Comparison of ENCODE assay signal across 10 cellular contexts in the genomic region with DNA sequence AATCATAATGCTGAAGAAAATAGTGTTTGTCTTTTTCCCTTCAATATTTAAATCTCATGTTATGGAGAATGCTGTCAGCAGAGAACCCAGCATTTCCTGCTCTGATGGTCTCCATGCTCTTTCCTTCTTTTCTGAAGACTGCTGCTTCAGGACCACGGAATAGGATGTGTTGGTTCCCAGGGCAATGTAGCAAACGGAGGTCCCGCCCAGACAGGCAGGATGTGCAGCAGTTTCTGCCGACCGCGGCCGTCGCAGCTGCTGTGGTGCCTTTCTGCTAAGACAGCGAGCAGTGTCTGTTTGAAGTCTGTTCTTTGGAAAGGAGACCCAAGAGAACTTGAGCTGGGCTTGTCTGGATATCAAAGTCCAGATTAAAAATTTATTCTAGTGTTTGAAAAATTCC.
DNase-seq lines count a peak whose midpoint lies in the region; ATAC-seq, FAIRE-seq and TF ChIP-seq lines count a peak whose summit lies in the region.
"Had no signal": no experiment of that assay in that cellular context is flagged by ENCODE, and none has a peak within 500 bp of the region (broad histone marks: within the 10 kb centered on the region; RNA-seq: fewer than 3 reads in every experiment).

No MANE protein-coding gene starts in this region.

- no peaks in the 10 kb centered on the region for H3K36me3 Mint-ChIP-seq in activated naive CD8-positive, alpha-beta T cell treated with anti-CD3 and anti-CD28 coated beads, Interleukin-2, amount 50 U/mL, for 24 hours (ENCODE audit: low read depth)

- H3K27me3 Mint-ChIP-seq in activated naive CD8-positive, alpha-beta T cell treated with anti-CD3 and anti-CD28 coated beads, Interleukin-2, amount 50 U/mL, for 24 hours, result no peaks in the 10 kb centered on the region

- peak overlapping the region; percentile 45 to 77 (median 62) for H3K4me2 ChIP-seq in BLaER1 treated with 17β-estradiol and CSF1 and Interleukin-3, amounts not matched to agents 10 nM and 100 nM

- H3K27ac Mint-ChIP-seq in activated naive CD8-positive, alpha-beta T cell treated with anti-CD3 and anti-CD28 coated beads, Interleukin-2, amount 50 U/mL, for 24 hours, result no peak overlapping the region

- peaks cover 7% of the 10 kb centered on the region for H3K4me1 Mint-ChIP-seq in activated naive CD8-positive, alpha-beta T cell treated with anti-CD3 and anti-CD28 coated beads, Interleukin-2, amount 50 U/mL, for 24 hours

- H3K27ac ChIP-seq in BLaER1 treated with 17β-estradiol and CSF1 and Interleukin-3, amounts not matched to agents 10 nM and 100 nM, result peak overlapping the region in 2 of 11 experiments; percentile 11 to 33; a peak in 2 of 22 replicates
- H3K27ac ChIP-seq: epithelial cell of prostate, suprapubic skin had no signal

- DNase-seq in activated naive CD8-positive, alpha-beta T cell treated with anti-CD3 and anti-CD28 coated beads, Interleukin-2, amount 50 U/mL, for 24 hours, result peak; percentile 29
- DNase-seq in myocyte (ENCODE audit: low read depth), result peak; percentile 89
- DNase-seq in ureter (ENCODE audit: low spot score), result no peak
- no peak for DNase-seq in GOT3 (lab: John Stamatoyannopoulos, UW)
- no peak for DNase-seq in NOMO-1 treated with dmso at 0.1 percent for 144 hours (lab: John Stamatoyannopoulos, UW; ENCODE audit: unreplicated experiment)
- DNase-seq in H54 (ENCODE audit: insufficient read length, low spot score), result no peak

- ATAC-seq in HG03442 (IDR thresholded peaks at IDR 0.05; ENCODE audit: unreplicated experiment), result peak; percentile 63
- ATAC-seq in activated naive CD8-positive, alpha-beta T cell treated with anti-CD3 and anti-CD28 coated beads, Interleukin-2, amount 50 U/mL, for 24 hours, result peak; percentile 65

- H3K9me3 ChIP-seq in BLaER1 treated with 17β-estradiol and CSF1 and Interleukin-3, amounts not matched to agents 10 nM and 100 nM (replicated peaks in 1 of 11), result peaks cover 0 to 10% (median 0%) of the 10 kb centered on the region in 11 experiments; a peak in 2 of 22 replicates
- H3K9me3 ChIP-seq: suprapubic skin had no signal

- no peaks in the 10 kb centered on the region for H3K27me3 ChIP-seq in BLaER1 treated with 17β-estradiol and CSF1 and Interleukin-3, amounts not matched to agents 10 nM and 100 nM
- H3K27me3 ChIP-seq: suprapubic skin had no signal

- no peak overlapping the region for H3K4me3 Mint-ChIP-seq in activated naive CD8-positive, alpha-beta T cell treated with anti-CD3 and anti-CD28 coated beads, Interleukin-2, amount 50 U/mL, for 24 hours

- peaks cover 8 to 19% (median 15%) of the 10 kb centered on the region in 10 experiments for H3K4me1 ChIP-seq in BLaER1 treated with 17β-estradiol and CSF1 and Interleukin-3, amounts not matched to agents 10 nM and 100 nM
- H3K4me1 ChIP-seq: suprapubic skin had no signal

- no peaks in the 10 kb centered on the region for H3K36me3 ChIP-seq in BLaER1 treated with 17β-estradiol and CSF1 and Interleukin-3, amounts not matched to agents 10 nM and 100 nM
- H3K36me3 ChIP-seq: suprapubic skin had no signal

- peak overlapping the region in 1 of 10 experiments; percentile 19; a peak in 1 of 20 replicates for H3K4me3 ChIP-seq in BLaER1 treated with 17β-estradiol and CSF1 and Interleukin-3, amounts not matched to agents 10 nM and 100 nM
- H3K4me3 ChIP-seq: suprapubic skin had no signal

- H3K9ac ChIP-seq in BLaER1 treated with 17β-estradiol and CSF1 and Interleukin-3, amounts not matched to agents 10 nM and 100 nM, result peak overlapping the region in 2 of 11 experiments; percentile 11 to 47; a peak in 4 of 22 replicates

- FAIRE-seq in H54 (lab: Jason Lieb, UNC), result no peak

- H4K20me1 ChIP-seq in BLaER1 treated with 17β-estradiol and CSF1 and Interleukin-3, amounts not matched to agents 10 nM and 100 nM, result no peaks in the 10 kb centered on the region

- no peak for TF ChIP-seq POLR2A in H54 (IDR thresholded peaks at IDR 0.05; ENCODE audit: low read depth, low read length)

- H3K9me3 Mint-ChIP-seq in activated naive CD8-positive, alpha-beta T cell treated with anti-CD3 and anti-CD28 coated beads, Interleukin-2, amount 50 U/mL, for 24 hours, result no peaks in the 10 kb centered on the region

Comparison
In these comparisons a context has a peak if more than half of its experiments do, and no peak if none do; other contexts are left out.
1. DNase-seq: peak in activated naive CD8-positive, alpha-beta T cell treated with anti-CD3 and anti-CD28 coated beads, Interleukin-2, amount 50 U/mL, for 24 hours (single experiment) and myocyte (single experiment); none in ureter (single experiment), GOT3 (single experiment), NOMO-1 treated with dmso at 0.1 percent for 144 hours (single experiment) and H54 (single experiment).